ENCODE assay signal across 9 cellular contexts in the genomic region with DNA sequence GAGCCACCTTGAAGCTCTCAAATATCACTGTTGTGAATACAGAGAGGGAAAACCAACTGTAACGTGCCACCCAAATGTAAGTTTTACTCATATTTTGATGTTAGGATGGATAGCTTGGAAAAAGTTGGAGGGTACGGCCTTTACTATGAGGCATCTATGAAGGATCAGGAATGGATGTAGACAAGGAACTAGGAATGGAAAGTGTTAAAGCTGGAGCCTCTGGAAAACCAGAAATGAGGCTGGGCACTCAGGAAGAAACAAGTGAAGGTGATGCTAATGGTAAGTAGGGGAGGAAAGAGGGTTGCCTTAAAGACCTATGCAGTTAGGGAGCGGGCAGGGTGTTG. TPM values are rescaled to one million over a fixed set of nuclear protein-coding genes. Genes with fewer than 3 reads are reported as not detected.
"Had no signal": no experiment of that assay in that cellular context is flagged by ENCODE, and none has a peak within 500 bp of the region (broad histone marks: within the 10 kb centered on the region; RNA-seq: fewer than 3 reads in every experiment).

No MANE protein-coding gene starts in this region.

- H3K4me1 ChIP-seq: HAP-1 had no signal

- H3K27ac Mint-ChIP-seq: HFFc6 had no signal

- H3K4me1 Mint-ChIP-seq: IgD-negative memory B cell had no signal

- H3K36me3 ChIP-seq: HAP-1 had no signal

- H3K36me3 Mint-ChIP-seq: IgD-negative memory B cell had no signal

- H3K4me3 ChIP-seq: GM23248, HAP-1 had no signal

- H3K4me3 Mint-ChIP-seq: HFFc6, IgD-negative memory B cell had no signal

- H3K9me3 Mint-ChIP-seq: HFFc6, IgD-negative memory B cell had no signal

- DNase-seq: GM23248, GOT3, H7, HFFc6 had no signal

- ATAC-seq: HCT116 had no signal

- H3K27ac ChIP-seq: GM23248, HL-60 had no signal

- H3K9me3 ChIP-seq: HAP-1 had no signal

RNA-seq across cellular contexts. Expression of gene TXNDC2, which starts 0.2 kb away (rescaled TPM):
- total RNA-seq: GM23248, H7, HepG2 had no signal
- polyA plus RNA-seq: GM23248, HepG2, IgD-negative memory B cell had no signal
